ENCODE assay signal across 23 cellular contexts in genomic region chr7:43485580-43485979, GRCh38.
"Had no signal": no experiment of that assay in that cellular context is flagged by ENCODE, and none has a peak within 500 bp of the region (broad histone marks: within the 10 kb centered on the region; RNA-seq: fewer than 3 reads in every experiment).

No MANE protein-coding gene starts in this region.

- H3K27me3 Mint-ChIP-seq: activated B cell treated with CpG ODN at 0.5 μM for 24 hours; activated naive CD8-positive, alpha-beta T cell; activated T-helper 17 cell treated with anti-CD3 and anti-CD28 coated beads, Interleukin-2, amount 50 U/mL, for 72 hours; brain had no signal

- H3K27ac Mint-ChIP-seq: activated B cell treated with CpG ODN at 0.5 μM for 24 hours; activated CD4-positive, alpha-beta T cell treated with anti-CD3 and anti-CD28 coated beads, Interleukin-2, amount 10 ng/mL, durations not matched to agents 24 days and 14 days; activated naive CD4-positive, alpha-beta T cell treated with anti-CD3 and anti-CD28 coated beads for 36 hours; activated naive CD8-positive, alpha-beta T cell; activated T-helper 17 cell treated with anti-CD3 and anti-CD28 coated beads, Interleukin-2, amount 50 U/mL, for 72 hours; T-helper 17 cell had no signal

- DNase-seq: activated B cell treated with CpG ODN at 0.5 μM for 24 hours; activated CD4-positive, alpha-beta T cell treated with anti-CD3 and anti-CD28 coated beads for 1 hour; activated CD4-positive, alpha-beta T cell treated with anti-CD3 and anti-CD28 coated beads, Interleukin-2, amount 10 ng/mL, durations not matched to agents 24 days and 14 days; activated CD4-positive, alpha-beta T cell treated with anti-CD3 and anti-CD28 coated beads, Interleukin-2, amount 50 U/mL, for 48 hours; activated CD8-positive, alpha-beta memory T cell treated with anti-CD3 and anti-CD28 coated beads for 24 hours; activated gamma-delta T cell; activated naive CD4-positive, alpha-beta T cell treated with anti-CD3 and anti-CD28 coated beads for 36 hours; activated T-cell treated with anti-CD3 and anti-CD28 coated beads, Interleukin-2, amount 50 U/mL, for 48 hours; amygdala; KG1; NCI-H1105; NCI-H1436; NCI-H1694 treated with DMSO at 0.1 percent for 48 hours; NCI-H2029 treated with DMSO at 0.1 percent for 48 hours; NCI-H510A treated with DMSO at 0.1 percent for 48 hours; NCI-H69; NK-92 treated with Interleukin-12 subunit alpha and Interleukin-12 subunit beta, amount 100 ng/mL, for 24 hours; SIG-M5; T-helper 17 cell; T-helper 9 cell had no signal

- H3K9me3 Mint-ChIP-seq: activated B cell treated with CpG ODN at 0.5 μM for 24 hours; activated CD4-positive, alpha-beta T cell treated with anti-CD3 and anti-CD28 coated beads, Interleukin-2, amount 10 ng/mL, durations not matched to agents 24 days and 14 days; activated naive CD4-positive, alpha-beta T cell treated with anti-CD3 and anti-CD28 coated beads for 36 hours; activated T-helper 17 cell treated with anti-CD3 and anti-CD28 coated beads, Interleukin-2, amount 50 U/mL, for 72 hours; brain had no signal

- H3K36me3 Mint-ChIP-seq: activated naive CD8-positive, alpha-beta T cell had no signal

- H3K4me1 Mint-ChIP-seq: activated CD4-positive, alpha-beta T cell treated with anti-CD3 and anti-CD28 coated beads, Interleukin-2, amount 10 ng/mL, durations not matched to agents 24 days and 14 days; activated T-helper 17 cell treated with anti-CD3 and anti-CD28 coated beads, Interleukin-2, amount 50 U/mL, for 72 hours had no signal

- H3K4me3 Mint-ChIP-seq: activated B cell treated with CpG ODN at 0.5 μM for 24 hours; activated CD4-positive, alpha-beta T cell treated with anti-CD3 and anti-CD28 coated beads, Interleukin-2, amount 10 ng/mL, durations not matched to agents 24 days and 14 days; activated naive CD4-positive, alpha-beta T cell treated with anti-CD3 and anti-CD28 coated beads for 36 hours; activated naive CD8-positive, alpha-beta T cell; activated T-helper 17 cell treated with anti-CD3 and anti-CD28 coated beads, Interleukin-2, amount 50 U/mL, for 72 hours; brain; T-helper 17 cell had no signal

- ATAC-seq: activated T-helper 17 cell treated with anti-CD3 and anti-CD28 coated beads, Interleukin-2, amount 50 U/mL, for 72 hours; T-helper 17 cell had no signal
